Comparison of ENCODE assay signal across 1 cellular context in genomic region chr11:31808721-31809542, GRCh38.
TF ChIP-seq lines count a peak whose summit lies in the region.

No MANE protein-coding gene starts in this region.

TF ChIP-seq in HEK293, 187 proteins besides CTCF, POLR2A, EP300 and RAD21 (continued from another document):
- peak; percentile 70 for TF ChIP-seq ZNF518A (tag by site-specific recombination; conservative IDR thresholded peaks at IDR 0.05; ENCODE audit: low read depth)
- peak; percentile 80 for TF ChIP-seq ZBTB11 (tag by site-specific recombination; conservative IDR thresholded peaks at IDR 0.05; ENCODE audit: low read depth)
- TF ChIP-seq ZNF548 (tag by site-specific recombination; IDR thresholded peaks at IDR 0.05) = no peak
- TF ChIP-seq TCF7L2 (IDR thresholded peaks at IDR 0.05; ENCODE audit: borderline replicate concordance, low read depth, low read length) = no peak
- TF ChIP-seq GLI4 (tag by site-specific recombination; IDR thresholded peaks at IDR 0.05) = no peak
- TF ChIP-seq BCL6B (tag by site-specific recombination; IDR thresholded peaks at IDR 0.05) = no peak
- TF ChIP-seq ZNF529 (tag by site-specific recombination; IDR thresholded peaks at IDR 0.05; ENCODE audit: insufficient replicate concordance) = no peak
- no peak for TF ChIP-seq ZNF274 (IDR thresholded peaks at IDR 0.05; ENCODE audit: low read length)
- TF ChIP-seq ZNF274 (tag by site-specific recombination; IDR thresholded peaks at IDR 0.05; ENCODE audit: borderline replicate concordance) = no peak
- no peak for TF ChIP-seq ZBTB6 (tag by site-specific recombination; IDR thresholded peaks at IDR 0.05)
- TF ChIP-seq PRDM6 (tag by site-specific recombination; IDR thresholded peaks at IDR 0.05) = no peak
- no peak for TF ChIP-seq AEBP2 (tag by site-specific recombination; IDR thresholded peaks at IDR 0.05; ENCODE audit: borderline replicate concordance)
- no peak for TF ChIP-seq ZFP69B (tag by site-specific recombination; IDR thresholded peaks at IDR 0.05)
- peak; percentile 67 for TF ChIP-seq PATZ1 (tag by site-specific recombination; IDR thresholded peaks at IDR 0.05)
